In the genomic region with DNA sequence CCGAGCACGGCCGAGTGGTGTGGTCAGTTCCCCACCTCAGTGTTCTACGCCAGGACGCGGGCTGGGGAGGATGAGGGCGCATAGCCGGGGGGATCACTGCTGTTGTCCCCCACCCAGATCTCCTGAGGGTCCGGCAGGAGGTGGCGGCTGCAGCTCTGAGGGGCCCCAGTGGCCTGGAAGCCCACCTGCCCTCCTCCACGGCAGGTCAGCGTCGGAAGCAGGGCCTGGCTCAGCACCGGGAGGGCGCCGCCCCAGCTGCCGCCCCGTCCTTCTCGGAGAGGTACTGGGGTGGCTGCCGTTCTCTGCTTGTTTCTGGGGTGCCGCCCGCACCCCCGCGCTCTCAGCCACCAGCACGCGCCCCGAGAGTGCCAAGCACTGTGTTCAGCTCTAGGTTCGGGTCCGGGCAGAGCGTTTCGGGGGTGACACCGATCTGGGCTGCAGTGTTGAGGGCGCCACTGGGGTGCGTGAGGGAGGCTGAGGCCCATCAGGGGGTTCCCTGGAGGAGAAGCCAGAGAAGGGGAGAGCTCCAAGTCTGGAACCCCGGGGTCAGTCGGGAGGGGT, we compare ENCODE assay signal across 10 cellular contexts. TPM values are rescaled to one million over a fixed set of nuclear protein-coding genes. Genes with fewer than 3 reads are reported as not detected.
DNase-seq lines count a peak whose midpoint lies in the region; ATAC-seq and TF ChIP-seq lines count a peak whose summit lies in the region.
"Had no signal": no experiment of that assay in that cellular context is flagged by ENCODE, and none has a peak within 500 bp of the region (broad histone marks: within the 10 kb centered on the region; RNA-seq: fewer than 3 reads in every experiment).

No MANE protein-coding gene starts in this region.

- peaks cover 86% of the 10 kb centered on the region for H3K4me1 ChIP-seq in A673 (ENCODE audit: insufficient read depth, low read length, poor library complexity, severe bottlenecking)
- H3K4me1 ChIP-seq in naive thymus-derived CD4-positive, alpha-beta T cell (ENCODE audit: control insufficient read depth in 2 of 2, insufficient read depth in 2 of 2, low read length in 2 of 2): peaks cover 3 to 18% of the 10 kb centered on the region in 2 donors

- no peak for TF ChIP-seq POLR2A in GM18505 (IDR thresholded peaks at IDR 0.05; ENCODE audit: borderline replicate concordance, extremely low read depth, insufficient read depth, insufficient read length)

- POLR2A ChIA-PET in A673 (lab: Charles Lee; ENCODE audit: low non-redundant PET) (no interaction called here), HEK293T (lab: Yijun Ruan, JAX) (interaction anchor here (0.8 to 7.5 kb wide), 10 partner anchors 10 to 61 kb away, joined by 3 to 61 read pairs (median 8); a partner anchor contains a TSS)
- POLR2A ChIA-PET in naive thymus-derived CD4-positive, alpha-beta T cell (lab: Charles Lee): interaction anchor here (0.5 to 0.7 kb wide), 4 partner anchors 14 to 434 kb away, joined by 3 read pairs; no protein-coding TSS in a partner anchor

- no peak for TF ChIP-seq CTCF in A673 (conservative IDR thresholded peaks at IDR 0.05; ENCODE audit: low read depth, low read length)
- no peak for TF ChIP-seq CTCF in brain microvascular endothelial cell (IDR thresholded peaks at IDR 0.05; ENCODE audit: low read depth, low read length, missing control alignments)

- CTCF ChIA-PET in A673 (lab: Charles Lee): interaction anchor here (0.6 to 1.0 kb wide), 3 partner anchors 13 to 66 kb away, joined by 3 to 5 read pairs (median 3); no protein-coding TSS in a partner anchor
- CTCF ChIA-PET in HEK293T (lab: Yijun Ruan, JAX): interaction anchor here (0.6 to 2.3 kb wide), 6 partner anchors 10 to 163 kb away, joined by 3 to 10 read pairs (median 5); no protein-coding TSS in a partner anchor
- CTCF ChIA-PET in naive thymus-derived CD4-positive, alpha-beta T cell (lab: Charles Lee): no interaction called here

- DNase-seq in A673 (ENCODE audit: low spot score): no peak
- no peak for DNase-seq in HEK293T (ENCODE audit: extremely low spot score)
- no peak for DNase-seq in brain microvascular endothelial cell
- DNase-seq in naive thymus-derived CD4-positive, alpha-beta T cell: no peak
- DNase-seq in posterior cingulate gyrus: no peak

- H3K27me3 Mint-ChIP-seq in naive thymus-derived CD4-positive, alpha-beta T cell: peaks cover 5 to 40% (median 17%) of the 10 kb centered on the region in 5 donors

- no peak for ATAC-seq in naive thymus-derived CD4-positive, alpha-beta T cell
- no peak for ATAC-seq in GM18505 (IDR thresholded peaks at IDR 0.05; ENCODE audit: unreplicated experiment)
- no peak for ATAC-seq in HG03521 (IDR thresholded peaks at IDR 0.05; ENCODE audit: unreplicated experiment)
- no peak for ATAC-seq in HG02970 (IDR thresholded peaks at IDR 0.05; ENCODE audit: low FRiP score, unreplicated experiment)

- H3K27me3 ChIP-seq in A673 (replicated peaks; ENCODE audit: insufficient read depth, low read depth, low read length, poor library complexity) (no peaks in the 10 kb centered on the region), brain microvascular endothelial cell (replicated peaks) (peaks cover 7% of the 10 kb centered on the region)
- peaks cover 3 to 11% of the 10 kb centered on the region in 2 donors for H3K27me3 ChIP-seq in naive thymus-derived CD4-positive, alpha-beta T cell (ENCODE audit: control insufficient read depth in 2 of 2, insufficient read depth in 2 of 2, low read length in 2 of 2)

- H3K4me1 Mint-ChIP-seq in naive thymus-derived CD4-positive, alpha-beta T cell: peaks cover 0 to 11% (median 8%) of the 10 kb centered on the region in 7 donors

- no TSS peak for BruUV-seq in A673 (replicated peaks; lab: Mats Ljungman, UMichigan)

- intact Hi-C loops in A673 (cut with micrococcal nuclease; ENCODE audit: unreplicated experiment) (loop anchor here (2.0 kb wide), 1 partner anchor 36 kb away; no protein-coding TSS in a partner anchor), posterior cingulate gyrus (cut with DNase I) (no loop called here)
- intact Hi-C loops in naive thymus-derived CD4-positive, alpha-beta T cell (cut with micrococcal nuclease): no loop called here

- H3K27ac ChIP-seq in A673 (ENCODE audit: low read depth, low read length, poor library complexity, severe bottlenecking) (peak overlapping the region; percentile 59), brain microvascular endothelial cell (no peak overlapping the region)
- no peak overlapping the region for H3K27ac ChIP-seq in naive thymus-derived CD4-positive, alpha-beta T cell (ENCODE audit: low read depth, low read length)

- peak overlapping the region in 2 of 9 donors; percentile 56 to 79 for H3K27ac Mint-ChIP-seq in naive thymus-derived CD4-positive, alpha-beta T cell

- H3K36me3 ChIP-seq in A673 (ENCODE audit: insufficient read depth, low read length, poor library complexity, severe bottlenecking): peaks cover 24% of the 10 kb centered on the region
- peaks cover 12% of the 10 kb centered on the region for H3K36me3 ChIP-seq in brain microvascular endothelial cell (replicated peaks)
- H3K36me3 ChIP-seq in naive thymus-derived CD4-positive, alpha-beta T cell (ENCODE audit: control insufficient read depth in 2 of 3, insufficient read depth in 3 of 3, low read length in 3 of 3): peaks cover 0 to 14% (median 0%) of the 10 kb centered on the region in 3 experiments

- H3K9me3 Mint-ChIP-seq in naive thymus-derived CD4-positive, alpha-beta T cell: no peaks in the 10 kb centered on the region

- H3K36me3 Mint-ChIP-seq in naive thymus-derived CD4-positive, alpha-beta T cell: peaks cover 0 to 13% (median 4%) of the 10 kb centered on the region in 5 donors

- H3K9me3 ChIP-seq in A673 (ENCODE audit: low read depth, low read length, poor library complexity, severe bottlenecking): no peaks in the 10 kb centered on the region
- H3K9me3 ChIP-seq in naive thymus-derived CD4-positive, alpha-beta T cell (ENCODE audit: control insufficient read depth in 2 of 3, low read length in 3 of 3): no peaks in the 10 kb centered on the region

- H3K4me3 ChIP-seq in A673 (ENCODE audit: low read depth, low read length, poor library complexity, severe bottlenecking) (peak overlapping the region; percentile 45), brain microvascular endothelial cell (ENCODE audit: low read depth, low read length) (peak overlapping the region; percentile 38)
- H3K4me3 ChIP-seq in naive thymus-derived CD4-positive, alpha-beta T cell (ENCODE audit: low read length): peak overlapping the region; percentile 24

- peak overlapping the region; percentile 63 to 88 (median 74) for H3K4me3 Mint-ChIP-seq in naive thymus-derived CD4-positive, alpha-beta T cell

- in situ Hi-C loops in brain microvascular endothelial cell (cut with HindIII; ENCODE audit: low pct_ligation_motif_present, low sequenced_read_pairs): no loop called here

TF ChIP-seq in HEK293T, 16 proteins besides CTCF, POLR2A, EP300 and RAD21:
- TF ChIP-seq L3MBTL2 (conservative IDR thresholded peaks at IDR 0.05) (peak; percentile 35; the same call in 1 of the 2 replicates), FOXA1 (IDR thresholded peaks at IDR 0.05) (no peak)

RNA-seq across cellular contexts. Expression of a gene that starts 17.4 kb away (rescaled TPM):
- 24.1 and 28.4 TPM in 2 replicates for total RNA-seq in A673 (2021)
- total RNA-seq in naive thymus-derived CD4-positive, alpha-beta T cell: not detected
- under 1 TPM; 0.10 to 0.24 TPM for polyA plus RNA-seq in naive thymus-derived CD4-positive, alpha-beta T cell

RNA-seq across cellular contexts. Expression of a gene that starts 17.9 kb away (rescaled TPM):
- total RNA-seq in A673 (2021): 197 and 214 TPM in 2 replicates
- 10 to 100 TPM; 46.6 to 88.3 (median 67.9) TPM for total RNA-seq in naive thymus-derived CD4-positive, alpha-beta T cell
- 10 to 100 TPM; 62.7 to 82.5 TPM for polyA plus RNA-seq in naive thymus-derived CD4-positive, alpha-beta T cell

RNA-seq across cellular contexts. Expression of a gene that starts 19.3 kb away (rescaled TPM):
- 43.3 and 48.3 TPM in 2 replicates for total RNA-seq in A673 (2021)
- 10 to 100 TPM; 14.2 to 34.2 (median 32.0) TPM for total RNA-seq in naive thymus-derived CD4-positive, alpha-beta T cell
- 1 to 10 TPM in 1 of 2 donors, under 1 TPM in 1; 0.58 to 2.6 TPM for polyA plus RNA-seq in naive thymus-derived CD4-positive, alpha-beta T cell

RNA-seq across cellular contexts. Expression of a gene that starts 25.2 kb away (rescaled TPM):
- total RNA-seq in A673 (2021): not detected in 2 replicates
- 1 to 10 TPM in 3 of 5 experiments, under 1 TPM in 2; 0.24 to 3.0 (median 1.0) TPM for total RNA-seq in naive thymus-derived CD4-positive, alpha-beta T cell
- under 1 TPM in 1 of 2 donors, not detected in 1; 0.18 TPM for polyA plus RNA-seq in naive thymus-derived CD4-positive, alpha-beta T cell
- total RNA-seq: OCI-LY7 had no signal

RNA-seq across cellular contexts. Expression of a gene that starts 40.8 kb away (rescaled TPM):
- total RNA-seq in A673 (2021): 0.28 TPM in 1 of 2 replicates, not detected in the other
- total RNA-seq in naive thymus-derived CD4-positive, alpha-beta T cell: not detected
- polyA plus RNA-seq in naive thymus-derived CD4-positive, alpha-beta T cell: not detected
- total RNA-seq: bronchial epithelial cell, OCI-LY7 had no signal

Comparison
In these comparisons a context has a peak if more than half of its experiments do, and no peak if none do; other contexts are left out.
1. RNA of a gene that starts 17.4 kb away (total RNA-seq): 24.1 to 28.4 TPM in A673; not detected in naive thymus-derived CD4-positive, alpha-beta T cell; every median in the first group is over 10 times any median in the second.
2. Peak in every context shown above with its lines, with median percentiles within 50 percentile points of each other: H3K4me3 ChIP-seq.